8 cellular contexts compared by ENCODE assay signal in genomic region chr20:38961530-38962043, GRCh38. TPM values are rescaled to one million over a fixed set of nuclear protein-coding genes. Genes with fewer than 3 reads are reported as not detected.
A peak's percentile ranks its signal among the peaks of the same experiment; 100 is the strongest.
DNase-seq lines count a peak whose midpoint lies in the region; ATAC-seq and TF ChIP-seq lines count a peak whose summit lies in the region.

No MANE protein-coding gene starts in this region.

- H3K27me3 Mint-ChIP-seq in neural progenitor cell (ENCODE audit: insufficient read depth, low read depth) = peaks cover 4% of the 10 kb centered on the region

- DNase-seq in NCI-H2029 treated with DMSO at 0.1 percent for 48 hours (lab: John Stamatoyannopoulos, UW) (peak; percentile 8), NCI-H2029 (lab: John Stamatoyannopoulos, UW) (no peak), SK-N-DZ (ENCODE audit: low spot score) (peak; percentile 30), neural progenitor cell (ENCODE audit: low spot score) (peak; percentile 15), mucosa of gallbladder (ENCODE audit: low spot score) (no peak)

- peaks cover 3% of the 10 kb centered on the region for H3K36me3 Mint-ChIP-seq in neural progenitor cell

- H3K36me3 ChIP-seq in ectodermal cell (ENCODE audit: control insufficient read depth, insufficient read depth, low read length) (no peaks in the 10 kb centered on the region), neural progenitor cell (no peaks in the 10 kb centered on the region)

- TF ChIP-seq CTCF in neural progenitor cell (IDR thresholded peaks at IDR 0.05) = no peak

- H3K27ac ChIP-seq in ectodermal cell (ENCODE audit: insufficient read depth, low read depth, low read length, poor library complexity, severe bottlenecking) = peak overlapping the region; percentile 38
- no peak overlapping the region for H3K27ac ChIP-seq in neural progenitor cell

- H3K79me2 ChIP-seq in neural progenitor cell (ENCODE audit: low read depth) = peaks cover 50% of the 10 kb centered on the region

- H3K4me3 ChIP-seq in ectodermal cell (ENCODE audit: insufficient read depth, low read depth, low read length) (peak overlapping the region; percentile 96), neural progenitor cell (peak overlapping the region; percentile 91)

- H3K4me1 Mint-ChIP-seq in neural progenitor cell = peaks cover 23% of the 10 kb centered on the region

- H2AFZ ChIP-seq in neural progenitor cell (replicated peaks) = peak overlapping the region; percentile 72

- H3K27ac Mint-ChIP-seq in neural progenitor cell = peak overlapping the region; percentile 69

- peaks cover 9% of the 10 kb centered on the region for H4K20me1 ChIP-seq in neural progenitor cell (ENCODE audit: low read depth)

- 19 to 21% methylated on average over 16 of the region's 16 CpGs for WGBS in ectodermal cell, 2 experiments

- peak overlapping the region; percentile 77 for H3K4me2 ChIP-seq in neural progenitor cell

- peaks cover 19% of the 10 kb centered on the region for H3F3A ChIP-seq in neural progenitor cell (ENCODE audit: low read depth)

- ATAC-seq in GM21423 (IDR thresholded peaks at IDR 0.05; ENCODE audit: unreplicated experiment) (no peak), HG03460 (IDR thresholded peaks at IDR 0.05; ENCODE audit: unreplicated experiment) (no peak)

- no peaks in the 10 kb centered on the region for H3K9me3 ChIP-seq in ectodermal cell (ENCODE audit: control insufficient read depth, low read length)
- H3K9me3 ChIP-seq in neural progenitor cell (ENCODE audit: low read depth) = no peaks in the 10 kb centered on the region

- H3K9ac ChIP-seq in neural progenitor cell = peak overlapping the region; percentile 61

- no peaks in the 10 kb centered on the region for H3K9me3 Mint-ChIP-seq in neural progenitor cell

- H3K4me1 ChIP-seq in ectodermal cell (ENCODE audit: control insufficient read depth, insufficient read depth, low read length) (peaks cover 13% of the 10 kb centered on the region), neural progenitor cell (peaks cover 14% of the 10 kb centered on the region)

- H3K27me3 ChIP-seq in ectodermal cell (ENCODE audit: control insufficient read depth, insufficient read depth, low read length, poor library complexity, severe bottlenecking) (no peaks in the 10 kb centered on the region), neural progenitor cell (no peaks in the 10 kb centered on the region)

- peak overlapping the region; percentile 99 for H3K4me3 Mint-ChIP-seq in neural progenitor cell

RNA-seq across cellular contexts. Expression of gene DHX35, which starts 0.6 kb away (rescaled TPM):
- polyA plus RNA-seq in SK-N-DZ (2014; cell fraction: cytosol; rRNA removed) = 36.2 and 40.9 TPM in 2 replicates
- 48.7 and 57.3 TPM in 2 replicates for polyA plus RNA-seq in SK-N-DZ (2014; cell fraction: nucleus; rRNA removed)
- 19.6 TPM for polyA plus RNA-seq in ectodermal cell (2013, experiment 1 of 4)
- polyA plus RNA-seq in ectodermal cell (2013, experiment 2 of 4) = 23.0 TPM
- 19.6 TPM for polyA plus RNA-seq in ectodermal cell (2013, experiment 3 of 4)
- 19.6 TPM for polyA plus RNA-seq in ectodermal cell (2013, experiment 4 of 4)
- total RNA-seq in neural progenitor cell (ENCODE audit: low replicate concordance) (22.0 and 22.5 TPM in 2 replicates), mucosa of gallbladder (10.3 TPM)

RNA-seq across cellular contexts. Expression of gene FAM83D, which starts 35.4 kb away (rescaled TPM):
- 99.3 and 104 TPM in 2 replicates for polyA plus RNA-seq in SK-N-DZ (2014; cell fraction: cytosol; rRNA removed)
- 58.0 and 67.2 TPM in 2 replicates for polyA plus RNA-seq in SK-N-DZ (2014; cell fraction: nucleus; rRNA removed)
- polyA plus RNA-seq in ectodermal cell (2013, experiment 1 of 4) = 33.5 TPM
- polyA plus RNA-seq in ectodermal cell (2013, experiment 2 of 4) = 28.4 TPM
- 35.6 TPM for polyA plus RNA-seq in ectodermal cell (2013, experiment 3 of 4)
- polyA plus RNA-seq in ectodermal cell (2013, experiment 4 of 4) = 32.3 TPM
- 73.9 and 76.7 TPM in 2 replicates for total RNA-seq in neural progenitor cell (ENCODE audit: low replicate concordance)
- total RNA-seq in mucosa of gallbladder = 48.3 TPM

Comparison
In these comparisons a context has a peak if more than half of its experiments do, and no peak if none do; other contexts are left out.
1. DNase-seq: peak in NCI-H2029 treated with DMSO at 0.1 percent for 48 hours (single experiment), SK-N-DZ (single experiment) and neural progenitor cell (single experiment); none in NCI-H2029 (single experiment) and mucosa of gallbladder (single experiment).